2 cellular contexts compared by ENCODE assay signal in genomic region chr6:41297248-41297647, GRCh38.
A peak's percentile ranks its signal among the peaks of the same experiment; 100 is the strongest.
TF ChIP-seq lines count a peak whose summit lies in the region.

No MANE protein-coding gene starts in this region.

TF ChIP-seq in WTC11, 78 proteins besides CTCF, POLR2A, EP300 and RAD21:
- TF ChIP-seq, protein P1, sequence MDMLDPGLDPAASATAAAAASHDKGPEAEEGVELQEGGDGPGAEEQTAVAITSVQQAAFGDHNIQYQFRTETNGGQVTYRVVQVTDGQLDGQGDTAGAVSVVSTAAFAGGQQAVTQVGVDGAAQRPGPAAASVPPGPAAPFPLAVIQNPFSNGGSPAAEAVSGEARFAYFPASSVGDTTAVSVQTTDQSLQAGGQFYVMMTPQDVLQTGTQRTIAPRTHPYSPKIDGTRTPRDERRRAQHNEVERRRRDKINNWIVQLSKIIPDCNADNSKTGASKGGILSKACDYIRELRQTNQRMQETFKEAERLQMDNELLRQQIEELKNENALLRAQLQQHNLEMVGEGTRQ (CRISPR knock-in tag; IDR thresholded peaks at IDR 0.05): peak; percentile 22; the same call in 1 of the 2 replicates

TF ChIP-seq in H1, 55 proteins besides CTCF, POLR2A, EP300 and RAD21:
- peak; percentile 57; the same call in 1 of the 2 replicates for TF ChIP-seq CEBPB (IDR thresholded peaks at IDR 0.05; ENCODE audit: low read depth, low read length)
